Comparison of ENCODE assay signal across 1 cellular context in genomic region chr7:6729492-6730342, GRCh38.
TF ChIP-seq lines count a peak whose summit lies in the region.

No MANE protein-coding gene starts in this region.

TF ChIP-seq in K562, 482 proteins besides CTCF, POLR2A, EP300 and RAD21 (continued from another document and continues in another):
- TF ChIP-seq MNT (conservative IDR thresholded peaks at IDR 0.05) (peak; percentile 51 to 76), UBTF (IDR thresholded peaks at IDR 0.05; ENCODE audit: borderline replicate concordance in 1 of 2, low read depth in 2 of 2, low read length in 2 of 2) (peak; percentile 12 to 27; a peak in 1 of 4 replicates), TEAD4 (IDR thresholded peaks at IDR 0.05; ENCODE audit: low read length) (no peak), TEAD4 (CRISPR knock-in tag; IDR thresholded peaks at IDR 0.05; ENCODE audit: borderline replicate concordance) (no peak), ZNF274 (IDR thresholded peaks at IDR 0.05; ENCODE audit: borderline replicate concordance, low read depth, low read length) (no peak), U2AF1 (optimal IDR thresholded peaks at IDR 0.05; ENCODE audit: low read depth, low read length) (peak; percentile 61), NCOA6 (IDR thresholded peaks at IDR 0.05) (no peak), HNRNPLL (IDR thresholded peaks at IDR 0.05; ENCODE audit: low read depth, low read length, poor library complexity, severe bottlenecking) (peak; percentile 67), NFYB (IDR thresholded peaks at IDR 0.05; ENCODE audit: extremely low read depth, insufficient read length) (no peak), HMG20B (CRISPR knock-in tag; IDR thresholded peaks at IDR 0.05) (no peak), ZNF224 (CRISPR knock-in tag; IDR thresholded peaks at IDR 0.05) (0 out of 2 replicates have a peak, but pooled peaks have one; percentile 63), ZNF592 (IDR thresholded peaks at IDR 0.05) (peak; percentile 77), NEUROD1 (IDR thresholded peaks at IDR 0.05; ENCODE audit: borderline replicate concordance, low read depth, low read length, partially characterized antibody) (peak; percentile 33), RHOXF2B (CRISPR knock-in tag; conservative IDR thresholded peaks at IDR 0.05) (no peak), ZNF354B (CRISPR knock-in tag; IDR thresholded peaks at IDR 0.05) (no peak), MEIS2 (IDR thresholded peaks at IDR 0.05; ENCODE audit: partially characterized antibody) (peak; percentile 79), CREB3 (tag; conservative IDR thresholded peaks at IDR 0.05; ENCODE audit: low read depth) (peak; percentile 79), HDAC3 (IDR thresholded peaks at IDR 0.05; ENCODE audit: borderline replicate concordance, partially characterized antibody) (no peak), CHD1 (IDR thresholded peaks at IDR 0.05; ENCODE audit: low read length) (peak; percentile 46), GABPA (tag; conservative IDR thresholded peaks at IDR 0.05; ENCODE audit: low read depth) (peak; percentile 87), STAG1 (CRISPR knock-in tag; IDR thresholded peaks at IDR 0.05; ENCODE audit: borderline replicate concordance) (0 out of 2 replicates have a peak, but pooled peaks have one; percentile 6), CBX3 (IDR thresholded peaks at IDR 0.05; ENCODE audit: borderline replicate concordance in 1 of 2, low read length in 2 of 2) (peak in 1 of 2 experiments; percentile 54; a peak in 2 of 3 replicates), ZBTB7A (IDR thresholded peaks at IDR 0.05; ENCODE audit: borderline replicate concordance, control insufficient read depth, low read depth, low read length) (peak; percentile 45; the same call in 1 of the 2 replicates), FOSL1 (tag; conservative IDR thresholded peaks at IDR 0.05) (0 out of 2 replicates have a peak, but pooled peaks have one; percentile 17), ZFX (CRISPR knock-in tag; IDR thresholded peaks at IDR 0.05) (peak; percentile 96), NFE2L1 (tag; IDR thresholded peaks at IDR 0.05; ENCODE audit: borderline replicate concordance, low read depth) (no peak), KLF6 (CRISPR knock-in tag; IDR thresholded peaks at IDR 0.05; ENCODE audit: borderline replicate concordance) (peak; percentile 50; the same call in 1 of the 2 replicates), YY1 (IDR thresholded peaks at IDR 0.05; ENCODE audit: borderline replicate concordance in 1 of 3, control insufficient read depth in 1 of 3, extremely low read depth in 1 of 3, insufficient read depth in 3 of 3, insufficient read length in 1 of 3, insufficient replicate concordance in 2 of 3, low read depth in 1 of 3, low read length in 2 of 3) (peak in 2 of 3 experiments; percentile 8 to 59), SRSF3 (IDR thresholded peaks at IDR 0.05; ENCODE audit: insufficient read depth, low read length) (no peak), THRB (CRISPR knock-in tag; conservative IDR thresholded peaks at IDR 0.05) (0 out of 2 replicates have a peak, but pooled peaks have one; percentile 14), RCOR1 (IDR thresholded peaks at IDR 0.05; ENCODE audit: borderline replicate concordance in 1 of 2, low read depth in 2 of 2, low read length in 2 of 2) (no peak), CEBPG (CRISPR knock-in tag; IDR thresholded peaks at IDR 0.05) (peak; percentile 39; the same call in 1 of the 2 replicates), CEBPG (tag; conservative IDR thresholded peaks at IDR 0.05 in 1 of 2, IDR thresholded peaks at IDR 0.05 in 1 of 2) (no peak), SAP30 (IDR thresholded peaks at IDR 0.05; ENCODE audit: borderline replicate concordance, insufficient read depth, low read depth, low read length, poor library complexity, severe bottlenecking) (peak; percentile 60), BRF1 (IDR thresholded peaks at IDR 0.05; ENCODE audit: borderline replicate concordance, extremely low read depth, insufficient read length) (no peak), ZBTB2 (IDR thresholded peaks at IDR 0.05) (peak; percentile 87), L3MBTL2 (IDR thresholded peaks at IDR 0.05) (peak; percentile 86), BHLHE40 (IDR thresholded peaks at IDR 0.05; ENCODE audit: low read length) (peak; percentile 32; the same call in 1 of the 2 replicates), POLR2AphosphoS2 (IDR thresholded peaks at IDR 0.05; ENCODE audit: low read length) (no peak), HLTF (IDR thresholded peaks at IDR 0.05) (no peak), TEAD2 (tag; IDR thresholded peaks at IDR 0.05) (no peak), CSDE1 (IDR thresholded peaks at IDR 0.05) (no peak), ZNF253 (CRISPR knock-in tag; conservative IDR thresholded peaks at IDR 0.05) (no peak), PHF20 (IDR thresholded peaks at IDR 0.05; ENCODE audit: partially characterized antibody) (peak; percentile 43), TCFL5 (CRISPR knock-in tag; conservative IDR thresholded peaks at IDR 0.05) (no peak), ZFP36 (IDR thresholded peaks at IDR 0.05; ENCODE audit: low read depth, low read length, partially characterized antibody) (no peak), FOXP1 (CRISPR knock-in tag; IDR thresholded peaks at IDR 0.05) (peak; percentile 96), PHB (CRISPR knock-in tag; IDR thresholded peaks at IDR 0.05) (no peak), CREB5 (CRISPR knock-in tag; IDR thresholded peaks at IDR 0.05) (no peak), DLX4 (CRISPR knock-in tag; IDR thresholded peaks at IDR 0.05) (no peak), CTCFL (IDR thresholded peaks at IDR 0.05; ENCODE audit: borderline replicate concordance, insufficient read depth, low read depth, low read length, poor library complexity, severe bottlenecking) (peak; percentile 18), ZNF133 (CRISPR knock-in tag; IDR thresholded peaks at IDR 0.05) (no peak), HCFC1 (IDR thresholded peaks at IDR 0.05; ENCODE audit: low read depth, low read length) (peak; percentile 72), SUPT5H (IDR thresholded peaks at IDR 0.05) (peak; percentile 77), GABPB2 (CRISPR knock-in tag; conservative IDR thresholded peaks at IDR 0.05) (no peak)
